Comparison of ENCODE assay signal across 1 cellular context in genomic region chr10:71575446-71575845, GRCh38.
TF ChIP-seq lines count a peak whose summit lies in the region.

No MANE protein-coding gene starts in this region.

TF ChIP-seq in SK-N-SH, 30 proteins besides CTCF, POLR2A, EP300 and RAD21 (continued from another document):
- TF ChIP-seq TEAD4 (IDR thresholded peaks at IDR 0.05; ENCODE audit: borderline replicate concordance, insufficient read depth) (no peak), GATA2 (CRISPR knock-in tag; IDR thresholded peaks at IDR 0.05) (no peak), ELF1 (IDR thresholded peaks at IDR 0.05) (no peak), FOXJ3 (CRISPR knock-in tag; IDR thresholded peaks at IDR 0.05) (no peak), YY1 (IDR thresholded peaks at IDR 0.05; ENCODE audit: low read depth) (no peak), MXI1 (IDR thresholded peaks at IDR 0.05; ENCODE audit: low read depth, low read length) (no peak), NRF1 (IDR thresholded peaks at IDR 0.05; ENCODE audit: low read depth, low read length) (no peak), JUND (IDR thresholded peaks at IDR 0.05) (no peak), SIN3A (IDR thresholded peaks at IDR 0.05; ENCODE audit: borderline replicate concordance, low read depth, low read length) (no peak), EZH2phosphoT487 (IDR thresholded peaks at IDR 0.05; ENCODE audit: borderline replicate concordance, low read depth) (no peak), TAF1 (IDR thresholded peaks at IDR 0.05; ENCODE audit: borderline replicate concordance, low read depth, low read length) (no peak), MAX (IDR thresholded peaks at IDR 0.05; ENCODE audit: low read depth) (no peak), SMC3 (IDR thresholded peaks at IDR 0.05; ENCODE audit: low read depth, low read length) (no peak)
